6 cellular contexts compared by ENCODE assay signal in genomic region chr20:63741676-63742380, GRCh38. TPM values are rescaled to one million over a fixed set of nuclear protein-coding genes. Genes with fewer than 3 reads are reported as not detected.
DNase-seq lines count a peak whose midpoint lies in the region; ATAC-seq, FAIRE-seq and TF ChIP-seq lines count a peak whose summit lies in the region.

No MANE protein-coding gene starts in this region.

- H3K27me3 ChIP-seq in HL-60 (ENCODE audit: insufficient read depth, poor library complexity, severe bottlenecking) (no peaks in the 10 kb centered on the region), ectodermal cell (ENCODE audit: control insufficient read depth, insufficient read depth, low read length, poor library complexity, severe bottlenecking) (peaks cover 13% of the 10 kb centered on the region), sigmoid colon (peaks cover 0 to 10% (median 0%) of the 10 kb centered on the region in 3 donors)

- 91% methylated on average over 30 of the region's 30 CpGs for WGBS in ectodermal cell, 2 experiments
- WGBS in sigmoid colon, 2 donors: 86 to 90% methylated on average over 30 of the region's 30 CpGs

- H3K36me3 ChIP-seq in ectodermal cell (ENCODE audit: control insufficient read depth, insufficient read depth, low read length): peaks cover 9% of the 10 kb centered on the region
- peaks cover 11 to 20% (median 15%) of the 10 kb centered on the region in 4 donors for H3K36me3 ChIP-seq in sigmoid colon

- H3K4me3 ChIP-seq in HL-60 (replicated peaks; ENCODE audit: insufficient read depth, low read length) (peak overlapping the region; percentile 67), ectodermal cell (ENCODE audit: insufficient read depth, low read depth, low read length) (peak overlapping the region; percentile 77), sigmoid colon (peak overlapping the region in 3 of 4 donors; percentile 65 to 71 (median 66))

- no peak for ATAC-seq in HG02840 (IDR thresholded peaks at IDR 0.05; ENCODE audit: low FRiP score, unreplicated experiment)

- DNase-seq in HL-60 (ENCODE audit: low read depth in 1 of 2, low spot score in 1 of 2): no peak
- peak; percentile 68 for DNase-seq in sigmoid colon
- no peak for DNase-seq in HCEC 1CT
- no peak for DNase-seq in GM19239 (ENCODE audit: insufficient read length, low spot score)

- TF ChIP-seq POLR2A in sigmoid colon (IDR thresholded peaks at IDR 0.05): no peak

- TF ChIP-seq EP300 in sigmoid colon (IDR thresholded peaks at IDR 0.05): no peak

- no peak for TF ChIP-seq CTCF in HL-60 (IDR thresholded peaks at IDR 0.05; ENCODE audit: insufficient read depth, low read length)
- TF ChIP-seq CTCF in sigmoid colon (IDR thresholded peaks at IDR 0.05): no peak

- H3K4me1 ChIP-seq in ectodermal cell (ENCODE audit: control insufficient read depth, insufficient read depth, low read length) (peaks cover 30% of the 10 kb centered on the region), sigmoid colon (peaks cover 0 to 43% (median 36%) of the 10 kb centered on the region in 4 donors)

- H3K9me3 ChIP-seq in ectodermal cell (ENCODE audit: control insufficient read depth, low read length) (no peaks in the 10 kb centered on the region), sigmoid colon (no peaks in the 10 kb centered on the region)

- no peak for FAIRE-seq in GM19239 (lab: Jason Lieb, UNC)

- H3K27ac ChIP-seq in HL-60 (replicated peaks) (peak overlapping the region; percentile 81), ectodermal cell (ENCODE audit: insufficient read depth, low read depth, low read length, poor library complexity, severe bottlenecking) (no peak overlapping the region), sigmoid colon (peak overlapping the region; percentile 91 to 96 (median 96))

- intact Hi-C loops in sigmoid colon (cut with DNase I): loop anchor here (2.0 to 5.0 kb wide), 2 partner anchors 115 to 525 kb away; partner anchors contain the start of genes GMEB2 and YTHDF1

RNA-seq across cellular contexts. Expression of gene SLC2A4RG, which starts 2.3 kb away (rescaled TPM):
- 73.7 TPM for polyA plus RNA-seq in ectodermal cell (2013, experiment 1 of 4)
- 53.8 TPM for polyA plus RNA-seq in ectodermal cell (2013, experiment 2 of 4)
- 78.4 TPM for polyA plus RNA-seq in ectodermal cell (2013, experiment 3 of 4)
- polyA plus RNA-seq in ectodermal cell (2013, experiment 4 of 4): 77.3 TPM
- 10 to 100 TPM; 25.2 to 78.2 (median 54.5) TPM for total RNA-seq in sigmoid colon
- 10 to 100 TPM; 19.7 to 33.0 (median 33.0) TPM for polyA plus RNA-seq in sigmoid colon

RNA-seq across cellular contexts. Expression of gene LIME1, which starts 5.4 kb away (rescaled TPM):
- 8.8 TPM for polyA plus RNA-seq in ectodermal cell (2013, experiment 1 of 4)
- polyA plus RNA-seq in ectodermal cell (2013, experiment 2 of 4): 9.6 TPM
- 9.3 TPM for polyA plus RNA-seq in ectodermal cell (2013, experiment 3 of 4)
- 11.1 TPM for polyA plus RNA-seq in ectodermal cell (2013, experiment 4 of 4)
- total RNA-seq in sigmoid colon: 1 to 10 TPM; 4.6 to 7.8 (median 6.4) TPM
- polyA plus RNA-seq in sigmoid colon: 10 to 100 TPM in 1 of 3 donors, 1 to 10 TPM in 1, not detected in 1; 4.8 to 35.3 TPM

RNA-seq across cellular contexts. Expression of gene ZGPAT, which starts 34.0 kb away (rescaled TPM):
- polyA plus RNA-seq in ectodermal cell (2013, experiment 1 of 4): 33.0 TPM
- polyA plus RNA-seq in ectodermal cell (2013, experiment 2 of 4): 27.2 TPM
- 23.8 TPM for polyA plus RNA-seq in ectodermal cell (2013, experiment 3 of 4)
- 24.1 TPM for polyA plus RNA-seq in ectodermal cell (2013, experiment 4 of 4)
- 10 to 100 TPM; 18.5 to 22.5 (median 19.6) TPM for total RNA-seq in sigmoid colon
- 10 to 100 TPM; 24.0 to 44.9 (median 30.5) TPM for polyA plus RNA-seq in sigmoid colon

RNA-seq across cellular contexts. Expression of gene ARFRP1, which starts 34.1 kb away (rescaled TPM):
- polyA plus RNA-seq in ectodermal cell (2013, experiment 1 of 4): 21.7 TPM
- 27.9 TPM for polyA plus RNA-seq in ectodermal cell (2013, experiment 2 of 4)
- polyA plus RNA-seq in ectodermal cell (2013, experiment 3 of 4): 19.3 TPM
- polyA plus RNA-seq in ectodermal cell (2013, experiment 4 of 4): 20.9 TPM
- total RNA-seq in sigmoid colon: 10 to 100 TPM; 26.8 to 38.7 (median 28.8) TPM
- 10 to 100 TPM; 39.1 to 70.2 (median 45.6) TPM for polyA plus RNA-seq in sigmoid colon

RNA-seq across cellular contexts. Expression of gene TNFRSF6B, which starts 45.4 kb away (rescaled TPM):
- polyA plus RNA-seq in ectodermal cell (2013, experiment 1 of 4): 3.2 TPM
- 0.53 TPM for polyA plus RNA-seq in ectodermal cell (2013, experiment 2 of 4)
- polyA plus RNA-seq in ectodermal cell (2013, experiment 3 of 4): 0.59 TPM
- polyA plus RNA-seq in ectodermal cell (2013, experiment 4 of 4): 2.2 TPM
- total RNA-seq in sigmoid colon: 10 to 100 TPM in 1 of 4 donors, 1 to 10 TPM in 3; 1.8 to 45.5 (median 4.2) TPM
- polyA plus RNA-seq in sigmoid colon: 100 to 1,000 TPM in 1 of 3 donors, 1 to 10 TPM in 2; 1.2 to 186 (median 4.8) TPM
